1 cellular context compared by ENCODE assay signal in the genomic region with DNA sequence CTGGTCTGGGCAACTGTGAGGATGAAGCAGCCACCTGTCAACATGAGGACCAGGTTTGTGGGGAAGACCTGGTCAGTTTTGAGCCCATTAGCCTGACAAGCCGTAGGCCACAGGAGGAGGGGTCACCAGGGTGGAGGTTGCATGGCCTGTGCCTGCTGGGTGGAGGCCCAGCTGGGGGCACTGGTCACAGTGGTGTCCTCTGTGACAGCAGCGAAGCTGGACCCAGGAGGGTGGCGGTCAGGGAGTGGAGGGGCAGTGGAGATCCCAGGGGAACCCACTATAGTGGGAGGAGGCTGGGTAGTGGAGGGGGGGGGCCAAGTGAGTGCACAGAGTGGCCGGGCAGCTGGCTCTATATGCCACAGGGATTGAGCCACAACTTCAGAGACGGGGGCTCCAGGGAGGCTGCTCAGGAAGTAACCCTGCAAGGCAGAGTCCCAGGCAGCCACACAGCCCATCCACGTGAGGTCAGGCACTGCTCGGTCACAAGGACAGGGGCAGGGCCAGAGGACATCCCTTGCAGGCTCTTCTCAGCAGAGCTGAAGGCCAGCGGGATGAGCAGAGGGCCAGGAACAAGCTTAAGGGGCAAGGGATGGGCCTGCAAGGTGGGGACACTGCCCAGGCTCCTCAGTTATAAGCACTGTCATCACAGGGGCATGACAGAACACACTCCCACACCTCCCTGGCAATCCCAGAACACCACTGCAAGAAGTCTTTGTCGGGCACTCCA.
TF ChIP-seq lines count a peak whose summit lies in the region.

No MANE protein-coding gene starts in this region.

TF ChIP-seq in IMR-90, 13 proteins besides CTCF, POLR2A, EP300 and RAD21:
- TF ChIP-seq, protein P1, sequence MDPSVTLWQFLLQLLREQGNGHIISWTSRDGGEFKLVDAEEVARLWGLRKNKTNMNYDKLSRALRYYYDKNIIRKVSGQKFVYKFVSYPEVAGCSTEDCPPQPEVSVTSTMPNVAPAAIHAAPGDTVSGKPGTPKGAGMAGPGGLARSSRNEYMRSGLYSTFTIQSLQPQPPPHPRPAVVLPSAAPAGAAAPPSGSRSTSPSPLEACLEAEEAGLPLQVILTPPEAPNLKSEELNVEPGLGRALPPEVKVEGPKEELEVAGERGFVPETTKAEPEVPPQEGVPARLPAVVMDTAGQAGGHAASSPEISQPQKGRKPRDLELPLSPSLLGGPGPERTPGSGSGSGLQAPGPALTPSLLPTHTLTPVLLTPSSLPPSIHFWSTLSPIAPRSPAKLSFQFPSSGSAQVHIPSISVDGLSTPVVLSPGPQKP (IDR thresholded peaks at IDR 0.05; ENCODE audit: borderline replicate concordance, low read depth, low read length): no peak
- TF ChIP-seq CHD1 (IDR thresholded peaks at IDR 0.05; ENCODE audit: low read depth, low read length) (no peak), NFE2L2 (IDR thresholded peaks at IDR 0.05; ENCODE audit: low read depth, low read length) (no peak), MAFK (IDR thresholded peaks at IDR 0.05; ENCODE audit: low read depth, low read length) (no peak), CEBPB (IDR thresholded peaks at IDR 0.05; ENCODE audit: low read depth, low read length) (no peak), MAZ (IDR thresholded peaks at IDR 0.05; ENCODE audit: borderline replicate concordance, low read depth, low read length) (no peak), MXI1 (IDR thresholded peaks at IDR 0.05; ENCODE audit: borderline replicate concordance, low read depth, low read length) (no peak), SMC3 (IDR thresholded peaks at IDR 0.05; ENCODE audit: low read depth, low read length) (no peak), RFX5 (IDR thresholded peaks at IDR 0.05; ENCODE audit: low read depth, low read length) (no peak)
- TF ChIP-seq, protein P2, sequence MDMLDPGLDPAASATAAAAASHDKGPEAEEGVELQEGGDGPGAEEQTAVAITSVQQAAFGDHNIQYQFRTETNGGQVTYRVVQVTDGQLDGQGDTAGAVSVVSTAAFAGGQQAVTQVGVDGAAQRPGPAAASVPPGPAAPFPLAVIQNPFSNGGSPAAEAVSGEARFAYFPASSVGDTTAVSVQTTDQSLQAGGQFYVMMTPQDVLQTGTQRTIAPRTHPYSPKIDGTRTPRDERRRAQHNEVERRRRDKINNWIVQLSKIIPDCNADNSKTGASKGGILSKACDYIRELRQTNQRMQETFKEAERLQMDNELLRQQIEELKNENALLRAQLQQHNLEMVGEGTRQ (IDR thresholded peaks at IDR 0.05; ENCODE audit: low read depth, low read length): no peak
